13 cellular contexts compared by ENCODE assay signal in genomic region chr11:129862123-129862522, GRCh38. TPM values are rescaled to one million over a fixed set of nuclear protein-coding genes. Genes with fewer than 3 reads are reported as not detected.
A peak's percentile ranks its signal among the peaks of the same experiment; 100 is the strongest.
DNase-seq lines count a peak whose midpoint lies in the region; ATAC-seq, FAIRE-seq and TF ChIP-seq lines count a peak whose summit lies in the region.
"Had no signal": no experiment of that assay in that cellular context is flagged by ENCODE, and none has a peak within 500 bp of the region (broad histone marks: within the 10 kb centered on the region; RNA-seq: fewer than 3 reads in every experiment).

No MANE protein-coding gene starts in this region.

- H3K36me3 Mint-ChIP-seq in Calu3 (ENCODE audit: insufficient read depth, unreplicated experiment): peaks cover 40% of the 10 kb centered on the region

- WGBS in prostate gland: 29% methylated on average over 9 of the region's 9 CpGs
- WGBS in psoas muscle, 3 donors: 68 to 80% (median 74%) methylated on average over 9 of the region's 9 CpGs

- H3K9me3 Mint-ChIP-seq in Calu3 (ENCODE audit: low read depth, unreplicated experiment): no peaks in the 10 kb centered on the region
- H3K9me3 Mint-ChIP-seq: immature natural killer cell had no signal

- peak overlapping the region; percentile 50 for H3K4me3 Mint-ChIP-seq in Calu3 (ENCODE audit: low read depth, unreplicated experiment)
- H3K4me3 Mint-ChIP-seq: immature natural killer cell had no signal

- H3K4me1 ChIP-seq in Panc1 (ENCODE audit: control insufficient read depth, insufficient read depth, low read length) (peaks cover 29% of the 10 kb centered on the region), foreskin keratinocyte (peaks cover 11% of the 10 kb centered on the region), prostate gland (replicated peaks) (no peaks in the 10 kb centered on the region), psoas muscle (no peaks in the 10 kb centered on the region)

- no peak for FAIRE-seq in RCC 7860 (lab: Jason Lieb, UNC)

- TF ChIP-seq POLR2A in prostate gland (IDR thresholded peaks at IDR 0.05): no peak

- peak overlapping the region; percentile 77 for H3K27ac Mint-ChIP-seq in Calu3 (ENCODE audit: unreplicated experiment)

- H3K4me3 ChIP-seq in Panc1 (ENCODE audit: low read depth in 2 of 2, low read length in 2 of 2) (no peak overlapping the region), prostate gland (no peak overlapping the region), psoas muscle (no peak overlapping the region)
- H3K4me3 ChIP-seq: HAP-1 had no signal

- H3K4me1 Mint-ChIP-seq in Calu3 (ENCODE audit: low read depth, unreplicated experiment): peaks cover 19% of the 10 kb centered on the region
- H3K4me1 Mint-ChIP-seq: immature natural killer cell had no signal

- H3K27ac ChIP-seq in Panc1 (ENCODE audit: low read length) (peak overlapping the region; percentile 77), foreskin keratinocyte (peak overlapping the region; percentile 53), prostate gland (peak overlapping the region; percentile 49 to 76), psoas muscle (no peak overlapping the region)

- POLR2A ChIA-PET in Panc1 (lab: Charles Lee): interaction anchor here (0.5 to 0.6 kb wide), 3 partner anchors 33 to 465 kb away, joined by 3 to 4 read pairs (median 4); partner anchors contain the start of gene NFRKB

- intact Hi-C loops in Calu3 (cut with micrococcal nuclease; ENCODE audit: unreplicated experiment) (loop anchor here (5.0 kb wide), 1 partner anchor 75 kb away; no protein-coding TSS in a partner anchor), Panc1 (cut with micrococcal nuclease; ENCODE audit: unreplicated experiment) (no loop called here), prostate gland (cut with DNase I) (no loop called here), psoas muscle (cut with DNase I) (no loop called here)

- H3K36me3 ChIP-seq in Panc1 (ENCODE audit: control insufficient read depth, insufficient read depth, low read length) (peaks cover 3% of the 10 kb centered on the region; the same call in 1 of the 2 replicates), prostate gland (peaks cover 0 to 8% of the 10 kb centered on the region in 2 donors), psoas muscle (ENCODE audit: insufficient read depth in 1 of 2, low read depth in 1 of 2) (peaks cover 5 to 85% of the 10 kb centered on the region in 2 donors)

- CTCF ChIA-PET in Calu3 (lab: Charles Lee): interaction anchor here (1.4 kb wide), 1 partner anchor 59 kb away, joined by 3 read pairs; no protein-coding TSS in a partner anchor
- CTCF ChIA-PET in Panc1 (lab: Charles Lee): interaction anchor here (0.7 kb wide), 2 partner anchors 174 to 359 kb away, joined by 4 to 5 read pairs; no protein-coding TSS in a partner anchor

- BruUV-seq in Calu3 (replicated peaks; lab: Mats Ljungman, UMichigan) (no TSS peak), Panc1 (replicated peaks; lab: Mats Ljungman, UMichigan) (no TSS peak)

- TF ChIP-seq CTCF in Calu3 (IDR thresholded peaks at IDR 0.05; ENCODE audit: unreplicated experiment): no peak
- no peak for TF ChIP-seq CTCF in Panc1 (IDR thresholded peaks at IDR 0.05)
- TF ChIP-seq CTCF in foreskin keratinocyte (conservative IDR thresholded peaks at IDR 0.05): no peak
- TF ChIP-seq CTCF in prostate gland (IDR thresholded peaks at IDR 0.05): no peak
- no peak for TF ChIP-seq CTCF in psoas muscle (IDR thresholded peaks at IDR 0.05)

- H3K27me3 ChIP-seq in Panc1 (ENCODE audit: control insufficient read depth, insufficient read depth, low read length) (no peaks in the 10 kb centered on the region), foreskin keratinocyte (no peaks in the 10 kb centered on the region), prostate gland (replicated peaks; ENCODE audit: insufficient read depth) (no peaks in the 10 kb centered on the region), psoas muscle (ENCODE audit: insufficient read depth in 3 of 3, low read length in 2 of 3) (no peaks in the 10 kb centered on the region)

- no peaks in the 10 kb centered on the region for H3K27me3 Mint-ChIP-seq in Calu3 (ENCODE audit: unreplicated experiment)

- DNase-seq in Calu3: peak; percentile 6
- DNase-seq in Panc1 (ENCODE audit: low read depth, low spot score): no peak
- no peak for DNase-seq in foreskin keratinocyte
- DNase-seq in prostate gland (ENCODE audit: low spot score): no peak
- no peak for DNase-seq in psoas muscle
- DNase-seq in NCI-H1048 (lab: John Stamatoyannopoulos, UW): no peak
- DNase-seq in RCC 7860 (ENCODE audit: low spot score): no peak
- DNase-seq: DND-41, immature natural killer cell, NCI-H1694 had no signal

- ATAC-seq in Panc1 (peak; percentile 71), foreskin keratinocyte (peak; percentile 42), psoas muscle (no peak), GM18511 (IDR thresholded peaks at IDR 0.05; ENCODE audit: unreplicated experiment) (no peak)

- no peaks in the 10 kb centered on the region for H3K9me3 ChIP-seq in Panc1 (ENCODE audit: control insufficient read depth, insufficient read depth, low read depth, low read length)
- no peaks in the 10 kb centered on the region for H3K9me3 ChIP-seq in prostate gland
- no peaks in the 10 kb centered on the region for H3K9me3 ChIP-seq in psoas muscle
- H3K9me3 ChIP-seq: HAP-1 had no signal

- in situ Hi-C loops in Panc1 (cut with HindIII; ENCODE audit: low pct_unique_long_range_greater_than_20kb, low sequenced_read_pairs): no loop called here

RNA-seq across cellular contexts. Expression of gene NFRKB, which starts 33.3 kb away (rescaled TPM):
- total RNA-seq in Calu3 (2022) (26.4 and 27.4 TPM in 2 replicates), Panc1 (2021; ENCODE audit: unreplicated experiment) (58.8 TPM), foreskin keratinocyte (21.8 and 23.7 TPM in 2 replicates), prostate gland (10 to 100 TPM; 26.2 to 51.4 TPM), psoas muscle (10 to 100 TPM; 14.2 to 18.3 (median 15.6) TPM)
- 33.7 TPM for polyA plus RNA-seq in Panc1 (2012; ENCODE audit: insufficient read length)
- polyA plus RNA-seq in foreskin keratinocyte (7.2 and 7.5 TPM in 2 replicates), psoas muscle (10 to 100 TPM in 1 of 3 donors, 1 to 10 TPM in 2; 7.4 to 11.1 (median 9.7) TPM)

RNA-seq across cellular contexts. Expression of gene TMEM45B, which starts 46.5 kb away (rescaled TPM):
- total RNA-seq in Calu3 (2022) (16.1 and 17.7 TPM in 2 replicates), Panc1 (2021; ENCODE audit: unreplicated experiment) (2.6 TPM), foreskin keratinocyte (0.28 and 0.44 TPM in 2 replicates), prostate gland (10 to 100 TPM in 1 of 2 donors, 1 to 10 TPM in 1; 5.2 to 11.0 TPM), psoas muscle (not detected)
- polyA plus RNA-seq in Panc1 (2012; ENCODE audit: insufficient read length): 1.7 TPM
- polyA plus RNA-seq in foreskin keratinocyte (0.46 and 0.59 TPM in 2 replicates), psoas muscle (under 1 TPM in 2 of 3 donors, not detected in 1; 0.05 to 0.09 TPM)
- total RNA-seq: SK-MEL-5 had no signal

Comparison
In these comparisons a context has a peak if more than half of its experiments do, and no peak if none do; other contexts are left out.
1. ATAC-seq: peak in Panc1 (single experiment) and foreskin keratinocyte (single experiment); none in psoas muscle (0 of 4) and GM18511 (single experiment).